8 cellular contexts compared by ENCODE assay signal in the genomic region with DNA sequence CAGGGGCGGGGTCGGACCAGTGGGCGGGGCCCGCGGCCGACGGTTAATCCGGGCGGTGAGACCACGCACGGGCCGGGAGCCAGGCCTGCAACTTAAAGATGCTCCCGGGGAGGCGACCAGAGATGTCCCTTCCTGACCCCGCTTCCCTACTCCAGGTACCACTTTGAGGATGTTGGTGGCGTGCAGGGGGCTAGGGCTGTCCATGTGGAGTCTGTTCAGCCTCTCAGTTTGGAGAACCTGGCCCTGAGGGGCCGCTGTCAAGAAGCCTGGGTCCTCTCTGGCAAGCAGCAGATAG. TPM values are rescaled to one million over a fixed set of nuclear protein-coding genes. Genes with fewer than 3 reads are reported as not detected.
A peak's percentile ranks its signal among the peaks of the same experiment; 100 is the strongest.
DNase-seq lines count a peak whose midpoint lies in the region; TF ChIP-seq lines count a peak whose summit lies in the region.

No MANE protein-coding gene starts in this region.

- no peak overlapping the region for H3K27ac Mint-ChIP-seq in nephron progenitor cell

- H3F3A ChIP-seq in PC-9 (ENCODE audit: insufficient read depth, low read depth): peaks cover 7% of the 10 kb centered on the region; the same call in 1 of the 2 replicates

- CTCF ChIA-PET in PC-9 (lab: Charles Lee): no interaction called here

- no peaks in the 10 kb centered on the region for H3K27me3 Mint-ChIP-seq in nephron progenitor cell (ENCODE audit: low read depth, poor library complexity)

- no peaks in the 10 kb centered on the region for H3K9me2 ChIP-seq in PC-9 (ENCODE audit: insufficient read depth)

- H4K20me1 ChIP-seq in PC-9 (ENCODE audit: insufficient read depth): no peaks in the 10 kb centered on the region

- peak overlapping the region; percentile 95 for H3K4me2 ChIP-seq in PC-9

- H3K4me3 ChIP-seq in PC-9: peak overlapping the region; percentile 88
- peak overlapping the region; percentile 96 for H3K4me3 ChIP-seq in effector memory CD4-positive, alpha-beta T cell (ENCODE audit: insufficient read depth, low read depth, low read length, poor library complexity, severe bottlenecking)

- TF ChIP-seq CTCF in PC-9 (conservative IDR thresholded peaks at IDR 0.05): no peak
- TF ChIP-seq CTCF in nephron progenitor cell (IDR thresholded peaks at IDR 0.05): no peak

- DNase-seq in NOMO-1 treated with DMSO at 0.1 percent for 48 hours (lab: John Stamatoyannopoulos, UW; ENCODE audit: unreplicated experiment): peak; percentile 28
- no peak for DNase-seq in NOMO-1 (lab: John Stamatoyannopoulos, UW; ENCODE audit: unreplicated experiment in 2 of 2)
- no peak for DNase-seq in PC-9
- peak in 1 of 3 donors; percentile 42 for DNase-seq in effector memory CD4-positive, alpha-beta T cell
- DNase-seq in nephron progenitor cell: peak; percentile 83
- DNase-seq in globus pallidus (ENCODE audit: low spot score): no peak
- no peak for DNase-seq in Kasumi-1 (lab: John Stamatoyannopoulos, UW)
- no peak for DNase-seq in NOMO-1 treated with dmso at 0.1 percent for 144 hours (lab: John Stamatoyannopoulos, UW; ENCODE audit: unreplicated experiment)

- no peaks in the 10 kb centered on the region for H3K27me3 ChIP-seq in PC-9 (ENCODE audit: insufficient read depth, low read depth)
- no peaks in the 10 kb centered on the region for H3K27me3 ChIP-seq in effector memory CD4-positive, alpha-beta T cell (replicated peaks; ENCODE audit: control insufficient read depth, insufficient read depth, low read length, poor library complexity, severe bottlenecking)

- no peak overlapping the region for H3K27ac ChIP-seq in PC-9
- peak overlapping the region; percentile 90 for H3K27ac ChIP-seq in effector memory CD4-positive, alpha-beta T cell (ENCODE audit: insufficient read depth, low read length, poor library complexity, severe bottlenecking)

- intact Hi-C loops in PC-9 (cut with micrococcal nuclease; ENCODE audit: unreplicated experiment): no loop called here

- H3K36me3 ChIP-seq in PC-9 (ENCODE audit: low read depth): no peaks in the 10 kb centered on the region
- no peaks in the 10 kb centered on the region for H3K36me3 ChIP-seq in effector memory CD4-positive, alpha-beta T cell (ENCODE audit: control insufficient read depth, insufficient read depth, low read length)

- H3K9me3 ChIP-seq in PC-9 (ENCODE audit: insufficient read depth, low read depth): no peaks in the 10 kb centered on the region
- no peaks in the 10 kb centered on the region for H3K9me3 ChIP-seq in effector memory CD4-positive, alpha-beta T cell (ENCODE audit: control insufficient read depth, low read length)

- peaks cover 6% of the 10 kb centered on the region for H3K36me3 Mint-ChIP-seq in nephron progenitor cell (ENCODE audit: low read depth)

- H3K9me3 Mint-ChIP-seq in nephron progenitor cell: no peaks in the 10 kb centered on the region

- POLR2A ChIA-PET in PC-9 (lab: Charles Lee; ENCODE audit: unreplicated experiment): interaction anchor here (0.6 to 1.0 kb wide), 2 partner anchors 64 to 66 kb away, joined by 5 to 10 read pairs; no protein-coding TSS in a partner anchor

- H3K4me1 Mint-ChIP-seq in nephron progenitor cell: peaks cover 34% of the 10 kb centered on the region

- peaks cover 5% of the 10 kb centered on the region; the same call in 1 of the 2 replicates for H3K4me1 ChIP-seq in PC-9 (replicated peaks; ENCODE audit: insufficient read depth)
- peaks cover 21% of the 10 kb centered on the region for H3K4me1 ChIP-seq in effector memory CD4-positive, alpha-beta T cell (ENCODE audit: control insufficient read depth, insufficient read depth, low read length, poor library complexity, severe bottlenecking)

- no peaks in the 10 kb centered on the region for H3K79me2 ChIP-seq in PC-9 (ENCODE audit: low read depth)

- no TSS peak for BruUV-seq in PC-9 (replicated peaks; lab: Mats Ljungman, UMichigan)

- peak overlapping the region; percentile 90 for H3K4me3 Mint-ChIP-seq in nephron progenitor cell

- peak overlapping the region; percentile 97; the same call in 1 of the 2 replicates for H2AFZ ChIP-seq in PC-9

RNA-seq across cellular contexts. Expression of a gene that starts 0.6 kb away (rescaled TPM):
- 35.0 and 45.5 TPM in 2 replicates for total RNA-seq in PC-9 (2021)

RNA-seq across cellular contexts. Expression of a gene that starts 6.2 kb away (rescaled TPM):
- total RNA-seq in PC-9 (2021): 7.3 and 7.6 TPM in 2 replicates

RNA-seq across cellular contexts. Expression of a gene that starts 21.0 kb away (rescaled TPM):
- not detected in 2 replicates for total RNA-seq in PC-9 (2021)

RNA-seq across cellular contexts. Expression of a gene that starts 40.0 kb away (rescaled TPM):
- 54.5 and 68.2 TPM in 2 replicates for total RNA-seq in PC-9 (2021)

RNA-seq across cellular contexts. Expression of a gene that starts 41.2 kb away (rescaled TPM):
- total RNA-seq in PC-9 (2021): 28.1 and 41.2 TPM in 2 replicates

Comparison
In these comparisons a context has a peak if more than half of its experiments do, and no peak if none do; other contexts are left out.
1. DNase-seq: peak in NOMO-1 treated with DMSO at 0.1 percent for 48 hours (single experiment) and nephron progenitor cell (single experiment); none in NOMO-1 (0 of 2), PC-9 (0 of 2), globus pallidus (single experiment), Kasumi-1 (0 of 2) and NOMO-1 treated with dmso at 0.1 percent for 144 hours (single experiment).